ENCODE assay signal across 7 cellular contexts in the genomic region with DNA sequence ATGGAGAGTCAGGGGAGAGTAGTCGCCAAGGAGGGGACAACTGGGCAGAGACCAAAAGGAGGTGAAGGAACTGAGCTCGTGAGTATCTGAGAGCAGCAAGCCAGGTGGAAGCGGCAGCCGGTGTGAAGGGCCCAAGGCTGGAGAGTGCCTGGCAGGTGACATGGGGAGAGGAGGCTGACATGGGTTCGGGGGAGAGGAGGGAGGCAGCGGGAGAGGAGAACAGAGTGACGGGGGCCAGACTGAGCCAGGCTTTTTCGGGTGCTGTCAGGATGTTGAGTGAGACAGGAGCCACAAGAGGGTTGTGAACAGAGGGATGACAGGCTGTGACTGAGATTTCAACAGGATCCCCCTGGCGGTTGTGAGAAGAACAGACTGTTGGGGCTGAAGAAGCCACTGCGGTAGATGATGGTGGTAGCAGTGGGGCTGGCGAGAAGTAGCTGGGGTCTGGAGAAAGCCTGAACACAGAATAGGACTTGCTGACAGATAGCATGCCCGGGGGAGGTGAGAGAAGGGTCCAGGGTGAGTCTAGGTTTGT. TPM values are rescaled to one million over a fixed set of nuclear protein-coding genes. Genes with fewer than 3 reads are reported as not detected.
DNase-seq lines count a peak whose midpoint lies in the region; ATAC-seq and TF ChIP-seq lines count a peak whose summit lies in the region.
"Had no signal": no experiment of that assay in that cellular context is flagged by ENCODE, and none has a peak within 500 bp of the region (broad histone marks: within the 10 kb centered on the region; RNA-seq: fewer than 3 reads in every experiment).

No MANE protein-coding gene starts in this region.

- peak; percentile 48 for TF ChIP-seq CTCF in WERI-Rb-1 (IDR thresholded peaks at IDR 0.05; ENCODE audit: low read depth, low read length)

- no peak overlapping the region for H3K27ac ChIP-seq in WERI-Rb-1

- DNase-seq in WERI-Rb-1, result no peak
- peak; percentile 59 to 65 for DNase-seq in lung microvascular endothelial cell (ENCODE audit: low read depth in 2 of 2)
- no peak for DNase-seq in stimulated activated CD4-positive, alpha-beta T cell treated with anti-CD3 and anti-CD28 coated beads, Interleukin-1b, Interleukin-23, amount 100 ng/mL, for 48 hours
- no peak for DNase-seq in OCI-M2 (lab: John Stamatoyannopoulos, UW; ENCODE audit: unreplicated experiment)

- H3K36me3 ChIP-seq in WERI-Rb-1, result peaks cover 19% of the 10 kb centered on the region

- peak; percentile 64 for ATAC-seq in GM18511 (IDR thresholded peaks at IDR 0.05; ENCODE audit: unreplicated experiment)
- ATAC-seq in HG02973 (IDR thresholded peaks at IDR 0.05; ENCODE audit: unreplicated experiment), result no peak

- no peaks in the 10 kb centered on the region for H3K9me3 ChIP-seq in WERI-Rb-1 (ENCODE audit: severe bottlenecking)

- no peak overlapping the region for H3K4me3 ChIP-seq in WERI-Rb-1 (ENCODE audit: low read depth, low read length)

- peaks cover 3% of the 10 kb centered on the region for H3K27me3 ChIP-seq in WERI-Rb-1 (ENCODE audit: insufficient read depth, low read depth, severe bottlenecking)

RNA-seq across cellular contexts. Expression of gene ELK1, which starts 5.7 kb away (rescaled TPM):
- 7.4 and 10.9 TPM in 2 replicates for total RNA-seq in lung microvascular endothelial cell

RNA-seq across cellular contexts. Expression of gene UXT, which starts 14.4 kb away (rescaled TPM):
- total RNA-seq in lung microvascular endothelial cell, result 123 and 164 TPM in 2 replicates

RNA-seq across cellular contexts. Expression of gene CFP, which starts 14.9 kb away (rescaled TPM):
- total RNA-seq in lung microvascular endothelial cell, result under 0.01 and 0.22 TPM in 2 replicates
- total RNA-seq: M059J had no signal

RNA-seq across cellular contexts. Expression of gene SYN1, which starts 25.0 kb away (rescaled TPM):
- total RNA-seq in lung microvascular endothelial cell, result under 0.01 TPM in 1 of 2 replicates, not detected in the other

Comparison
In these comparisons a context has a peak if more than half of its experiments do, and no peak if none do; other contexts are left out.
1. DNase-seq: peak in lung microvascular endothelial cell (2 of 2); none in WERI-Rb-1 (single experiment), stimulated activated CD4-positive, alpha-beta T cell treated with anti-CD3 and anti-CD28 coated beads, Interleukin-1b, Interleukin-23, amount 100 ng/mL, for 48 hours (single experiment) and OCI-M2 (single experiment).